Comparison of ENCODE assay signal across 9 cellular contexts in genomic region chr1:15411593-15412487, GRCh38. TPM values are rescaled to one million over a fixed set of nuclear protein-coding genes. Genes with fewer than 3 reads are reported as not detected.
A peak's percentile ranks its signal among the peaks of the same experiment; 100 is the strongest.
DNase-seq lines count a peak whose midpoint lies in the region; ATAC-seq and TF ChIP-seq lines count a peak whose summit lies in the region.
"Had no signal": no experiment of that assay in that cellular context is flagged by ENCODE, and none has a peak within 500 bp of the region (broad histone marks: within the 10 kb centered on the region; RNA-seq: fewer than 3 reads in every experiment).

No MANE protein-coding gene starts in this region.

- H3K4me3 ChIP-seq in NB4 (ENCODE audit: low read depth, low read length): peak overlapping the region; percentile 87

- peak overlapping the region; percentile 82 for H3K27ac Mint-ChIP-seq in activated T-helper 1 cell treated with anti-CD3 and anti-CD28 coated beads, Interleukin-12 subunit alpha, Interleukin-12 subunit beta, Interleukin-2, Interleukin-4 antibody, amounts not matched to agents 30 ng/mL and 10 ng/mL and 1 ng/mL, durations not matched to agents 14 hours and 24 hours and 36 hours

- peak overlapping the region; percentile 96 for H3K4me3 Mint-ChIP-seq in activated T-helper 1 cell treated with anti-CD3 and anti-CD28 coated beads, Interleukin-12 subunit alpha, Interleukin-12 subunit beta, Interleukin-2, Interleukin-4 antibody, amounts not matched to agents 30 ng/mL and 10 ng/mL and 1 ng/mL, durations not matched to agents 14 hours and 24 hours and 36 hours

- peaks cover 68% of the 10 kb centered on the region for H3K4me1 Mint-ChIP-seq in activated T-helper 1 cell treated with anti-CD3 and anti-CD28 coated beads, Interleukin-12 subunit alpha, Interleukin-12 subunit beta, Interleukin-2, Interleukin-4 antibody, amounts not matched to agents 30 ng/mL and 10 ng/mL and 1 ng/mL, durations not matched to agents 14 hours and 24 hours and 36 hours (ENCODE audit: low read depth)

- H3K36me3 Mint-ChIP-seq in activated T-helper 1 cell treated with anti-CD3 and anti-CD28 coated beads, Interleukin-12 subunit alpha, Interleukin-12 subunit beta, Interleukin-2, Interleukin-4 antibody, amounts not matched to agents 30 ng/mL and 10 ng/mL and 1 ng/mL, durations not matched to agents 14 hours and 24 hours and 36 hours (ENCODE audit: low read depth): peaks cover 29% of the 10 kb centered on the region

- no peaks in the 10 kb centered on the region for H3K9me3 Mint-ChIP-seq in activated T-helper 1 cell treated with anti-CD3 and anti-CD28 coated beads, Interleukin-12 subunit alpha, Interleukin-12 subunit beta, Interleukin-2, Interleukin-4 antibody, amounts not matched to agents 30 ng/mL and 10 ng/mL and 1 ng/mL, durations not matched to agents 14 hours and 24 hours and 36 hours

- no peak for TF ChIP-seq CTCF in NB4 (IDR thresholded peaks at IDR 0.05; ENCODE audit: low read depth, low read length)

- ATAC-seq in GM21786 (IDR thresholded peaks at IDR 0.05; ENCODE audit: unreplicated experiment) (peak; percentile 58), sciatic nerve (peak; percentile 27)

- peaks cover 20% of the 10 kb centered on the region for H3K27me3 Mint-ChIP-seq in activated T-helper 1 cell treated with anti-CD3 and anti-CD28 coated beads, Interleukin-12 subunit alpha, Interleukin-12 subunit beta, Interleukin-2, Interleukin-4 antibody, amounts not matched to agents 30 ng/mL and 10 ng/mL and 1 ng/mL, durations not matched to agents 14 hours and 24 hours and 36 hours (ENCODE audit: insufficient read depth)

- DNase-seq in GF-D8 (lab: John Stamatoyannopoulos, UW) (peak; percentile 92), NB4 (ENCODE audit: low read depth) (peak; percentile 95), glomerular visceral epithelial cell (ENCODE audit: extremely low spot score) (peak; percentile 69), sciatic nerve (ENCODE audit: low spot score) (peak; percentile 69), NCI-H446 (lab: John Stamatoyannopoulos, UW) (no peak), middle frontal gyrus (ENCODE audit: extremely low spot score, low spot score) (no peak)
- peak; percentile 37 for DNase-seq in activated T-helper 1 cell treated with anti-CD3 and anti-CD28 coated beads, Interleukin-12 subunit alpha, Interleukin-12 subunit beta, Interleukin-2, Interleukin-4 antibody, amounts not matched to agents 30 ng/mL and 10 ng/mL and 1 ng/mL, durations not matched to agents 14 hours and 24 hours and 36 hours (ENCODE audit: low spot score)

- TF ChIP-seq POLR2A in NB4 (IDR thresholded peaks at IDR 0.05; ENCODE audit: extremely low read depth, insufficient read length): no peak

- intact Hi-C loops in activated T-helper 1 cell treated with anti-CD3 and anti-CD28 coated beads, Interleukin-12 subunit alpha, Interleukin-12 subunit beta, Interleukin-2, Interleukin-4 antibody, amounts not matched to agents 30 ng/mL and 10 ng/mL and 1 ng/mL, durations not matched to agents 14 hours and 24 hours and 36 hours (cut with micrococcal nuclease): loop anchor here (10.0 kb wide), 1 partner anchor 433 kb away; the partner anchor contains the start of gene SPEN
- intact Hi-C loops in sciatic nerve (cut with DNase I): no loop called here

RNA-seq across cellular contexts. Expression of gene EFHD2, which starts 2.2 kb away (rescaled TPM):
- 100 and 101 TPM in 2 replicates for total RNA-seq in activated T-helper 1 cell treated with anti-CD3 and anti-CD28 coated beads, Interleukin-12 subunit alpha, Interleukin-12 subunit beta, Interleukin-2, Interleukin-4 antibody, amounts not matched to agents 30 ng/mL and 10 ng/mL and 1 ng/mL, durations not matched to agents 14 hours and 24 hours and 36 hours
- total RNA-seq in sciatic nerve: 28.7 TPM

RNA-seq across cellular contexts. Expression of gene CTRC, which starts 26.4 kb away (rescaled TPM):
- total RNA-seq in activated T-helper 1 cell treated with anti-CD3 and anti-CD28 coated beads, Interleukin-12 subunit alpha, Interleukin-12 subunit beta, Interleukin-2, Interleukin-4 antibody, amounts not matched to agents 30 ng/mL and 10 ng/mL and 1 ng/mL, durations not matched to agents 14 hours and 24 hours and 36 hours: 0.29 and 0.57 TPM in 2 replicates
- 2.2 TPM for total RNA-seq in sciatic nerve
- total RNA-seq: SK-MEL-5 had no signal

RNA-seq across cellular contexts. Expression of gene CELA2A, which starts 44.7 kb away (rescaled TPM):
- not detected in 2 replicates for total RNA-seq in activated T-helper 1 cell treated with anti-CD3 and anti-CD28 coated beads, Interleukin-12 subunit alpha, Interleukin-12 subunit beta, Interleukin-2, Interleukin-4 antibody, amounts not matched to agents 30 ng/mL and 10 ng/mL and 1 ng/mL, durations not matched to agents 14 hours and 24 hours and 36 hours
- total RNA-seq in sciatic nerve: 0.94 TPM
- total RNA-seq: SK-MEL-5 had no signal

Comparison
In these comparisons a context has a peak if more than half of its experiments do, and no peak if none do; other contexts are left out.
1. DNase-seq: peak in GF-D8 (single experiment), NB4 (single experiment), activated T-helper 1 cell treated with anti-CD3 and anti-CD28 coated beads, Interleukin-12 subunit alpha, Interleukin-12 subunit beta, Interleukin-2, Interleukin-4 antibody, amounts not matched to agents 30 ng/mL and 10 ng/mL and 1 ng/mL, durations not matched to agents 14 hours and 24 hours and 36 hours (single experiment), glomerular visceral epithelial cell (single experiment) and sciatic nerve (single experiment); none in NCI-H446 (0 of 2) and middle frontal gyrus (single experiment).